In the genomic region with DNA sequence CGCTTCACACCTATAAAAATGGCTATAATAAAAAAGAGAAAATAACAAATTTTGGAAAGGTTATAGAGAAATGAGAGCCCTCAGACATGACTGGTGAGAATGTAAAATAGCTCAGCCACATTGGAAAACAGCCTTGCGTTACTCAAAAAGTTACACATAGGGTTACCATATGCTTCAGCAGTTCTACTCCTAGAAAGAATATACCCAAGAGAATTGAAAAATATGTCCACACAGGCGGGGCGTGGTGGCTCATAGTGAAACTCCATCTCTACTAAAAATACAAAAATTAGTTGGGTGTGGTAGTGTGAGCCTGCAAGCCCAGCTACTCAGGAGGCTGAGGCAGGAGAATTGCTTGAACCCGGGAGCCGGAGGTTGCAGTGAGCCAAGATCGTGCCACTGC, we compare ENCODE assay signal across 1 cellular context.
TF ChIP-seq lines count a peak whose summit lies in the region.

No MANE protein-coding gene starts in this region.

TF ChIP-seq in GM12878, 131 proteins besides CTCF, POLR2A, EP300 and RAD21:
- TF ChIP-seq STAT3 (IDR thresholded peaks at IDR 0.05; ENCODE audit: low read depth, low read length) (no peak), SRF (IDR thresholded peaks at IDR 0.05; ENCODE audit: low read depth in 2 of 2, low read length in 2 of 2) (no peak), ZNF384 (IDR thresholded peaks at IDR 0.05; ENCODE audit: borderline replicate concordance, low read depth, low read length) (no peak), BACH1 (IDR thresholded peaks at IDR 0.05; ENCODE audit: borderline replicate concordance) (no peak), MEF2B (IDR thresholded peaks at IDR 0.05; ENCODE audit: partially characterized antibody, poor library complexity, severe bottlenecking) (peak; percentile 93), IKZF1 (conservative IDR thresholded peaks at IDR 0.05) (peak; percentile 49), IKZF2 (IDR thresholded peaks at IDR 0.05) (peak; percentile 70 to 71; a peak in 2 of 4 replicates), MYB (IDR thresholded peaks at IDR 0.05; ENCODE audit: borderline replicate concordance, low read depth, low read length) (no peak), NR2C2 (IDR thresholded peaks at IDR 0.05; ENCODE audit: borderline replicate concordance, control insufficient read depth, insufficient read length, low read depth) (no peak), CHD1 (IDR thresholded peaks at IDR 0.05; ENCODE audit: low read depth, low read length) (no peak), NBN (IDR thresholded peaks at IDR 0.05) (0 out of 2 replicates have a peak, but pooled peaks have one; percentile 14), JUNB (IDR thresholded peaks at IDR 0.05) (peak; percentile 83), JUND (IDR thresholded peaks at IDR 0.05; ENCODE audit: low read depth, low read length) (peak; percentile 39; the same call in 1 of the 2 replicates), ATF7 (IDR thresholded peaks at IDR 0.05; ENCODE audit: low read depth) (peak; percentile 47; the same call in 1 of the 2 replicates), HSF1 (IDR thresholded peaks at IDR 0.05; ENCODE audit: low read depth, low read length) (no peak), FOXM1 (IDR thresholded peaks at IDR 0.05; ENCODE audit: low read depth, low read length) (peak; percentile 39; the same call in 1 of the 2 replicates), YY1 (IDR thresholded peaks at IDR 0.05; ENCODE audit: low read depth, low read length) (no peak), ZNF274 (IDR thresholded peaks at IDR 0.05; ENCODE audit: insufficient read depth, insufficient read length) (no peak), RUNX3 (IDR thresholded peaks at IDR 0.05; ENCODE audit: low read length) (peak; percentile 31; the same call in 1 of the 2 replicates), HDAC2 (IDR thresholded peaks at IDR 0.05) (no peak), SPI1 (IDR thresholded peaks at IDR 0.05; ENCODE audit: borderline replicate concordance, insufficient read depth, low read depth, low read length) (no peak), DPF2 (IDR thresholded peaks at IDR 0.05) (no peak; the same call in 1 of the 2 replicates), MEF2A (IDR thresholded peaks at IDR 0.05; ENCODE audit: insufficient read depth, low read depth, low read length) (0 out of 2 replicates have a peak, but pooled peaks have one; percentile 21), MTA2 (IDR thresholded peaks at IDR 0.05; ENCODE audit: low read depth) (0 out of 2 replicates have a peak, but pooled peaks have one; percentile 16), NFIC (IDR thresholded peaks at IDR 0.05; ENCODE audit: low read depth, low read length) (peak; percentile 56; the same call in 1 of the 2 replicates), CREM (IDR thresholded peaks at IDR 0.05; ENCODE audit: low read depth) (peak; percentile 52; the same call in 1 of the 2 replicates)
- TF ChIP-seq, protein P1, sequence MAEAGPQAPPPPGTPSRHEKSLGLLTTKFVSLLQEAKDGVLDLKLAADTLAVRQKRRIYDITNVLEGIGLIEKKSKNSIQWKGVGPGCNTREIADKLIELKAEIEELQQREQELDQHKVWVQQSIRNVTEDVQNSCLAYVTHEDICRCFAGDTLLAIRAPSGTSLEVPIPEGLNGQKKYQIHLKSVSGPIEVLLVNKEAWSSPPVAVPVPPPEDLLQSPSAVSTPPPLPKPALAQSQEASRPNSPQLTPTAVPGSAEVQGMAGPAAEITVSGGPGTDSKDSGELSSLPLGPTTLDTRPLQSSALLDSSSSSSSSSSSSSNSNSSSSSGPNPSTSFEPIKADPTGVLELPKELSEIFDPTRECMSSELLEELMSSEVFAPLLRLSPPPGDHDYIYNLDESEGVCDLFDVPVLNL (IDR thresholded peaks at IDR 0.05; ENCODE audit: low read depth, low read length), result no peak
- TF ChIP-seq, protein P2, sequence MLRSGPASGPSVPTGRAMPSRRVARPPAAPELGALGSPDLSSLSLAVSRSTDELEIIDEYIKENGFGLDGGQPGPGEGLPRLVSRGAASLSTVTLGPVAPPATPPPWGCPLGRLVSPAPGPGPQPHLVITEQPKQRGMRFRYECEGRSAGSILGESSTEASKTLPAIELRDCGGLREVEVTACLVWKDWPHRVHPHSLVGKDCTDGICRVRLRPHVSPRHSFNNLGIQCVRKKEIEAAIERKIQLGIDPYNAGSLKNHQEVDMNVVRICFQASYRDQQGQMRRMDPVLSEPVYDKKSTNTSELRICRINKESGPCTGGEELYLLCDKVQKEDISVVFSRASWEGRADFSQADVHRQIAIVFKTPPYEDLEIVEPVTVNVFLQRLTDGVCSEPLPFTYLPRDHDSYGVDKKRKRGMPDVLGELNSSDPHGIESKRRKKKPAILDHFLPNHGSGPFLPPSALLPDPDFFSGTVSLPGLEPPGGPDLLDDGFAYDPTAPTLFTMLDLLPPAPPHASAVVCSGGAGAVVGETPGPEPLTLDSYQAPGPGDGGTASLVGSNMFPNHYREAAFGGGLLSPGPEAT (IDR thresholded peaks at IDR 0.05; ENCODE audit: low read depth), result peak; percentile 55; the same call in 1 of the 2 replicates
- TF ChIP-seq, protein P3, sequence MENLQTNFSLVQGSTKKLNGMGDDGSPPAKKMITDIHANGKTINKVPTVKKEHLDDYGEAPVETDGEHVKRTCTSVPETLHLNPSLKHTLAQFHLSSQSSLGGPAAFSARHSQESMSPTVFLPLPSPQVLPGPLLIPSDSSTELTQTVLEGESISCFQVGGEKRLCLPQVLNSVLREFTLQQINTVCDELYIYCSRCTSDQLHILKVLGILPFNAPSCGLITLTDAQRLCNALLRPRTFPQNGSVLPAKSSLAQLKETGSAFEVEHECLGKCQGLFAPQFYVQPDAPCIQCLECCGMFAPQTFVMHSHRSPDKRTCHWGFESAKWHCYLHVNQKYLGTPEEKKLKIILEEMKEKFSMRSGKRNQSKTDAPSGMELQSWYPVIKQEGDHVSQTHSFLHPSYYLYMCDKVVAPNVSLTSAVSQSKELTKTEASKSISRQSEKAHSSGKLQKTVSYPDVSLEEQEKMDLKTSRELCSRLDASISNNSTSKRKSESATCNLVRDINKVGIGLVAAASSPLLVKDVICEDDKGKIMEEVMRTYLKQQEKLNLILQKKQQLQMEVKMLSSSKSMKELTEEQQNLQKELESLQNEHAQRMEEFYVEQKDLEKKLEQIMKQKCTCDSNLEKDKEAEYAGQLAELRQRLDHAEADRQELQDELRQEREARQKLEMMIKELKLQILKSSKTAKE (IDR thresholded peaks at IDR 0.05; ENCODE audit: low read depth, poor library complexity, severe bottlenecking), result peak; percentile 28
- TF ChIP-seq, protein P4, sequence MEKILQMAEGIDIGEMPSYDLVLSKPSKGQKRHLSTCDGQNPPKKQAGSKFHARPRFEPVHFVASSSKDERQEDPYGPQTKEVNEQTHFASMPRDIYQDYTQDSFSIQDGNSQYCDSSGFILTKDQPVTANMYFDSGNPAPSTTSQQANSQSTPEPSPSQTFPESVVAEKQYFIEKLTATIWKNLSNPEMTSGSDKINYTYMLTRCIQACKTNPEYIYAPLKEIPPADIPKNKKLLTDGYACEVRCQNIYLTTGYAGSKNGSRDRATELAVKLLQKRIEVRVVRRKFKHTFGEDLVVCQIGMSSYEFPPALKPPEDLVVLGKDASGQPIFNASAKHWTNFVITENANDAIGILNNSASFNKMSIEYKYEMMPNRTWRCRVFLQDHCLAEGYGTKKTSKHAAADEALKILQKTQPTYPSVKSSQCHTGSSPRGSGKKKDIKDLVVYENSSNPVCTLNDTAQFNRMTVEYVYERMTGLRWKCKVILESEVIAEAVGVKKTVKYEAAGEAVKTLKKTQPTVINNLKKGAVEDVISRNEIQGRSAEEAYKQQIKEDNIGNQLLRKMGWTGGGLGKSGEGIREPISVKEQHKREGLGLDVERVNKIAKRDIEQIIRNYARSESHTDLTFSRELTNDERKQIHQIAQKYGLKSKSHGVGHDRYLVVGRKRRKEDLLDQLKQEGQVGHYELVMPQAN (conservative IDR thresholded peaks at IDR 0.05), result no peak
